19 cellular contexts compared by ENCODE assay signal in genomic region chr6:32222333-32223230, GRCh38. TPM values are rescaled to one million over a fixed set of nuclear protein-coding genes. Genes with fewer than 3 reads are reported as not detected.
A peak's percentile ranks its signal among the peaks of the same experiment; 100 is the strongest.
DNase-seq lines count a peak whose midpoint lies in the region; ATAC-seq and TF ChIP-seq lines count a peak whose summit lies in the region.
"Had no signal": no experiment of that assay in that cellular context is flagged by ENCODE, and none has a peak within 500 bp of the region (broad histone marks: within the 10 kb centered on the region; RNA-seq: fewer than 3 reads in every experiment).

No MANE protein-coding gene starts in this region.

- H3K36me3 ChIP-seq in breast epithelium (no peaks in the 10 kb centered on the region), lower lobe of right lung (peaks cover 13% of the 10 kb centered on the region), uterus (no peaks in the 10 kb centered on the region)

- ATAC-seq in right cardiac atrium (no peak), lower lobe of right lung (peak in 1 of 2 donors; percentile 9), HG03342 (IDR thresholded peaks at IDR 0.05; ENCODE audit: unreplicated experiment) (no peak)
- ATAC-seq: effector memory CD8-positive, alpha-beta T cell; stimulated activated effector memory CD8-positive, alpha-beta T cell treated with anti-CD3 and anti-CD28 coated beads, Interleukin-12 subunit alpha, Interleukin-12 subunit beta, amount 100 ng/mL, for 72 hours had no signal

- no peak for TF ChIP-seq CTCF in breast epithelium (IDR thresholded peaks at IDR 0.05)
- TF ChIP-seq CTCF in lower lobe of right lung (IDR thresholded peaks at IDR 0.05), result no peak
- no peak for TF ChIP-seq CTCF in uterus (IDR thresholded peaks at IDR 0.05)

- H3K27me3 ChIP-seq in right cardiac atrium (ENCODE audit: control insufficient read depth, insufficient read depth) (no peaks in the 10 kb centered on the region), breast epithelium (no peaks in the 10 kb centered on the region), lower lobe of right lung (ENCODE audit: low read depth) (no peaks in the 10 kb centered on the region), uterus (no peaks in the 10 kb centered on the region)

- WGBS in right cardiac atrium, result 81% methylated on average over 8 of the region's 8 CpGs

- H3K27ac ChIP-seq in right cardiac atrium (ENCODE audit: low read length) (peak overlapping the region; percentile 8), breast epithelium (peak overlapping the region; percentile 66 to 89), lower lobe of right lung (peak overlapping the region; percentile 68), uterus (peak overlapping the region; percentile 31 to 47)

- DNase-seq in right cardiac atrium (no peak), cardiac septum (ENCODE audit: low spot score) (no peak), breast epithelium (ENCODE audit: low spot score in 2 of 2) (peak in 1 of 2 donors; percentile 70), lower lobe of right lung (no peak), uterus (no peak), activated gamma-delta T cell (lab: John Stamatoyannopoulos, UW) (no peak), NCI-H1694 treated with DMSO at 0.1 percent for 48 hours (lab: John Stamatoyannopoulos, UW) (no peak)
- DNase-seq: activated CD4-positive, CD25-positive, alpha-beta regulatory T cell treated with anti-CD3 and anti-CD28 coated beads, Interleukin-2, amount 50 U/mL, for 72 hours; activated CD8-positive, alpha-beta memory T cell treated with anti-CD3 and anti-CD28 coated beads, Interleukin-2, amount 50 U/mL, for 4 hours; effector memory CD8-positive, alpha-beta T cell; foreskin fibroblast; KBM-7; mesenchymal stem cell; NCI-H2227 treated with DMSO at 0.1 percent for 48 hours; NK-92 treated with Interleukin-12 subunit alpha and Interleukin-12 subunit beta, amount 100 ng/mL, for 24 hours; SIG-M5; small intestine had no signal

- no peaks in the 10 kb centered on the region for H3K4me1 ChIP-seq in right cardiac atrium (ENCODE audit: control insufficient read depth, insufficient read depth, low read length)
- H3K4me1 ChIP-seq in breast epithelium, result no peaks in the 10 kb centered on the region
- peaks cover 3% of the 10 kb centered on the region for H3K4me1 ChIP-seq in lower lobe of right lung
- no peaks in the 10 kb centered on the region for H3K4me1 ChIP-seq in uterus

- intact Hi-C loops in right cardiac atrium (cut with DNase I), result no loop called here
- intact Hi-C loops in cardiac septum (cut with DNase I), result no loop called here
- intact Hi-C loops in breast epithelium (cut with DNase I; ENCODE audit: low total_unique reads), result no loop called here
- intact Hi-C loops in lower lobe of right lung (cut with DNase I), result no loop called here
- intact Hi-C loops in uterus (cut with DNase I; ENCODE audit: low total_unique reads), result no loop called here

- H3K9me3 ChIP-seq in right cardiac atrium (ENCODE audit: control insufficient read depth, low read length), result no peaks in the 10 kb centered on the region
- no peaks in the 10 kb centered on the region for H3K9me3 ChIP-seq in breast epithelium
- H3K9me3 ChIP-seq in lower lobe of right lung, result no peaks in the 10 kb centered on the region
- no peaks in the 10 kb centered on the region for H3K9me3 ChIP-seq in uterus

- H3K4me3 ChIP-seq in right cardiac atrium (ENCODE audit: low read length), result peak overlapping the region; percentile 22
- peak overlapping the region; percentile 16 to 57 (median 40) for H3K4me3 ChIP-seq in breast epithelium
- peak overlapping the region; percentile 49 for H3K4me3 ChIP-seq in lower lobe of right lung
- H3K4me3 ChIP-seq in uterus, result no peak overlapping the region

- TF ChIP-seq POLR2A in breast epithelium (IDR thresholded peaks at IDR 0.05), result no peak
- TF ChIP-seq POLR2A in uterus (IDR thresholded peaks at IDR 0.05), result no peak

RNA-seq across cellular contexts. Expression of gene NOTCH4, which starts 1.3 kb away (rescaled TPM):
- 10 to 100 TPM; 14.4 to 27.6 (median 22.1) TPM for total RNA-seq in right cardiac atrium
- polyA plus RNA-seq in right cardiac atrium, result 33.5 TPM
- 31.2 TPM for total RNA-seq in cardiac septum
- total RNA-seq in breast epithelium, result 10 to 100 TPM; 20.8 to 47.9 (median 23.8) TPM
- 63.6 TPM for total RNA-seq in lower lobe of right lung
- total RNA-seq in uterus, result 10 to 100 TPM; 10.9 to 75.2 (median 28.6) TPM

RNA-seq across cellular contexts. Expression of gene GPSM3, which starts 30.1 kb away (rescaled TPM):
- total RNA-seq in right cardiac atrium, result 1 to 10 TPM; 5.9 to 9.5 (median 8.3) TPM
- 4.0 TPM for polyA plus RNA-seq in right cardiac atrium
- total RNA-seq in cardiac septum, result 6.9 TPM
- total RNA-seq in breast epithelium, result 10 to 100 TPM in 2 of 3 donors, 1 to 10 TPM in 1; 8.2 to 18.2 (median 11.3) TPM
- 76.2 TPM for total RNA-seq in lower lobe of right lung
- 1 to 10 TPM in 3 of 4 donors, not detected in 1; 2.3 to 9.7 (median 3.5) TPM for total RNA-seq in uterus

RNA-seq across cellular contexts. Expression of gene PBX2, which starts 32.6 kb away (rescaled TPM):
- total RNA-seq in right cardiac atrium (10 to 100 TPM; 44.1 to 61.0 (median 51.8) TPM), cardiac septum (46.9 TPM), breast epithelium (10 to 100 TPM; 32.3 to 61.6 (median 48.5) TPM), lower lobe of right lung (89.2 TPM), uterus (100 to 1,000 TPM in 1 of 4 donors, 10 to 100 TPM in 3; 35.1 to 150 (median 57.7) TPM)
- polyA plus RNA-seq in right cardiac atrium, result 44.7 TPM

RNA-seq across cellular contexts. Expression of gene AGER, which starts 38.5 kb away (rescaled TPM):
- 1 to 10 TPM; 1.8 to 3.6 (median 3.5) TPM for total RNA-seq in right cardiac atrium
- polyA plus RNA-seq in right cardiac atrium, result 1.6 TPM
- total RNA-seq in cardiac septum, result 3.5 TPM
- 1 to 10 TPM; 1.3 to 2.6 (median 1.8) TPM for total RNA-seq in breast epithelium
- 882 TPM for total RNA-seq in lower lobe of right lung
- total RNA-seq in uterus, result 10 to 100 TPM in 1 of 4 donors, 1 to 10 TPM in 1, under 1 TPM in 1, not detected in 1; 0.59 to 12.4 (median 2.5) TPM

RNA-seq across cellular contexts. Expression of gene RNF5, which starts 44.4 kb away (rescaled TPM):
- total RNA-seq in right cardiac atrium (10 to 100 TPM; 73.2 to 88.3 (median 76.7) TPM), cardiac septum (60.7 TPM), breast epithelium (10 to 100 TPM; 56.3 to 78.0 (median 70.5) TPM), lower lobe of right lung (44.9 TPM), uterus (10 to 100 TPM; 45.6 to 84.7 (median 56.3) TPM)
- polyA plus RNA-seq in right cardiac atrium, result 118 TPM

Comparison
In these comparisons a context has a peak if more than half of its experiments do, and no peak if none do; other contexts are left out.
1. H3K27ac ChIP-seq: peak in every context shown above with its lines; median percentile 78 in breast epithelium; 68 in lower lobe of right lung; 39 in uterus; 8 in right cardiac atrium.
2. H3K4me3 ChIP-seq: peak in right cardiac atrium (single experiment), breast epithelium (3 of 3) and lower lobe of right lung (single experiment); none in uterus (0 of 2).